In genomic region chr7:16433568-16434122, GRCh38 we compare ENCODE assay signal across 1 cellular context.
TF ChIP-seq lines count a peak whose summit lies in the region.

No MANE protein-coding gene starts in this region.

TF ChIP-seq in K562, 482 proteins besides CTCF, POLR2A, EP300 and RAD21 (continued from another document):
- TF ChIP-seq NFE2L1 (tag; IDR thresholded peaks at IDR 0.05; ENCODE audit: borderline replicate concordance, low read depth) (no peak), BRD9 (IDR thresholded peaks at IDR 0.05; ENCODE audit: low read depth, partially characterized antibody) (no peak), ZNF3 (CRISPR knock-in tag; IDR thresholded peaks at IDR 0.05) (no peak), ZBTB9 (CRISPR knock-in tag; IDR thresholded peaks at IDR 0.05) (0 out of 2 replicates have a peak, but pooled peaks have one; percentile 20), CEBPB (tag; IDR thresholded peaks at IDR 0.05) (no peak), TBL1XR1 (IDR thresholded peaks at IDR 0.05; ENCODE audit: low read length in 2 of 2) (no peak), ZNF592 (IDR thresholded peaks at IDR 0.05) (peak; percentile 81), EP400 (IDR thresholded peaks at IDR 0.05) (peak; percentile 15; the same call in 1 of the 2 replicates), SRF (CRISPR knock-in tag; IDR thresholded peaks at IDR 0.05) (no peak), RCOR1 (IDR thresholded peaks at IDR 0.05; ENCODE audit: borderline replicate concordance in 1 of 2, low read depth in 2 of 2, low read length in 2 of 2) (peak in 1 of 2 experiments; percentile 10; a peak in 1 of 4 replicates), RBM25 (IDR thresholded peaks at IDR 0.05; ENCODE audit: low read depth, low read length, severe bottlenecking) (no peak), TSC22D4 (tag; IDR thresholded peaks at IDR 0.05) (no peak)
- TF ChIP-seq, protein P1, sequence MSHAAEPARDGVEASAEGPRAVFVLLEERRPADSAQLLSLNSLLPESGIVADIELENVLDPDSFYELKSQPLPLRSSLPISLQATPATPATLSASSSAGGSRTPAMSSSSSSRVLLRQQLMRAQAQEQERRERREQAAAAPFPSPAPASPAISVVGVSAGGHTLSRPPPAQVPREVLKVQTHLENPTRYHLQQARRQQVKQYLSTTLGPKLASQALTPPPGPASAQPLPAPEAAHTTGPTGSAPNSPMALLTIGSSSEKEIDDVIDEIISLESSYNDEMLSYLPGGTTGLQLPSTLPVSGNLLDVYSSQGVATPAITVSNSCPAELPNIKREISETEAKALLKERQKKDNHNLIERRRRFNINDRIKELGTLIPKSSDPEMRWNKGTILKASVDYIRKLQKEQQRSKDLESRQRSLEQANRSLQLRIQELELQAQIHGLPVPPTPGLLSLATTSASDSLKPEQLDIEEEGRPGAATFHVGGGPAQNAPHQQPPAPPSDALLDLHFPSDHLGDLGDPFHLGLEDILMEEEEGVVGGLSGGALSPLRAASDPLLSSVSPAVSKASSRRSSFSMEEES (CRISPR knock-in tag; IDR thresholded peaks at IDR 0.05) = no peak
